ENCODE assay signal across 1 cellular context in the genomic region with DNA sequence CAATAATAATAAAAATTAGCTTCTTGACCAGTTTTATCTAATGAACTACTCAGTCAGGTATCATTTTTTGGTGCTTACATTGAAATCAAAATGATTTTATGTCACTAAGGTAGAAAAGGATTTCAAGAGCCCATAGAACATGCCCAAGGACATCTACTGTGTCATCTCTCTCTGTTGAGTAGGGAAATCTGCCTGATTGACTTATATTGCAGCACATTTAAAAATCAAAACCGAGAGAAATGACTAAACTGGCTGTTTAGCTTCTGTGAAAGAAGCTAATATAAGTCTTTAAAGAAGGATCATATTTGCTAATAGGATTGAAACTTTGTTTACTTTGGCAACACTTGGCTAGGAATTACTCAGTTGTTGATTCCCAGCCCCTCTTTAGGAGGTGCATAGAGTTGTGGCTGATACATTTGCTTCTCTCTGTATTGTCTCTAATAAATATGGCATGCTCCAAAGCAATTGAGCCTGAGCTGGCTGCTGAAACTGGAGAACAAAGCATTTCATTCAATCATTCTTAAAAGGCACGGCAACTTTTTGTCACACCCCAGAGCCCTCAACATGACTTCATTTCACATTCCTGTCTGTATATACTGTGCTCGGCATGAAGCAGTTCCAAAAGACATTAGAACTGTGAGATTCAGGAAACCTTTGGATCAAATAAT.
TF ChIP-seq lines count a peak whose summit lies in the region.

No MANE protein-coding gene starts in this region.

TF ChIP-seq in HCT116, 20 proteins besides CTCF, POLR2A, EP300 and RAD21 (continued from another document):
- TF ChIP-seq SP1 (IDR thresholded peaks at IDR 0.05; ENCODE audit: low read depth) (no peak), SRF (IDR thresholded peaks at IDR 0.05; ENCODE audit: low read depth) (no peak), JUND (IDR thresholded peaks at IDR 0.05) (no peak), POLR2AphosphoS5 (IDR thresholded peaks at IDR 0.05; ENCODE audit: low read depth, low read length) (no peak), CBX3 (IDR thresholded peaks at IDR 0.05; ENCODE audit: low read depth) (no peak)
- TF ChIP-seq, protein P1, sequence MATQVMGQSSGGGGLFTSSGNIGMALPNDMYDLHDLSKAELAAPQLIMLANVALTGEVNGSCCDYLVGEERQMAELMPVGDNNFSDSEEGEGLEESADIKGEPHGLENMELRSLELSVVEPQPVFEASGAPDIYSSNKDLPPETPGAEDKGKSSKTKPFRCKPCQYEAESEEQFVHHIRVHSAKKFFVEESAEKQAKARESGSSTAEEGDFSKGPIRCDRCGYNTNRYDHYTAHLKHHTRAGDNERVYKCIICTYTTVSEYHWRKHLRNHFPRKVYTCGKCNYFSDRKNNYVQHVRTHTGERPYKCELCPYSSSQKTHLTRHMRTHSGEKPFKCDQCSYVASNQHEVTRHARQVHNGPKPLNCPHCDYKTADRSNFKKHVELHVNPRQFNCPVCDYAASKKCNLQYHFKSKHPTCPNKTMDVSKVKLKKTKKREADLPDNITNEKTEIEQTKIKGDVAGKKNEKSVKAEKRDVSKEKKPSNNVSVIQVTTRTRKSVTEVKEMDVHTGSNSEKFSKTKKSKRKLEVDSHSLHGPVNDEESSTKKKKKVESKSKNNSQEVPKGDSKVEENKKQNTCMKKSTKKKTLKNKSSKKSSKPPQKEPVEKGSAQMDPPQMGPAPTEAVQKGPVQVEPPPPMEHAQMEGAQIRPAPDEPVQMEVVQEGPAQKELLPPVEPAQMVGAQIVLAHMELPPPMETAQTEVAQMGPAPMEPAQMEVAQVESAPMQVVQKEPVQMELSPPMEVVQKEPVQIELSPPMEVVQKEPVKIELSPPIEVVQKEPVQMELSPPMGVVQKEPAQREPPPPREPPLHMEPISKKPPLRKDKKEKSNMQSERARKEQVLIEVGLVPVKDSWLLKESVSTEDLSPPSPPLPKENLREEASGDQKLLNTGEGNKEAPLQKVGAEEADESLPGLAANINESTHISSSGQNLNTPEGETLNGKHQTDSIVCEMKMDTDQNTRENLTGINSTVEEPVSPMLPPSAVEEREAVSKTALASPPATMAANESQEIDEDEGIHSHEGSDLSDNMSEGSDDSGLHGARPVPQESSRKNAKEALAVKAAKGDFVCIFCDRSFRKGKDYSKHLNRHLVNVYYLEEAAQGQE (IDR thresholded peaks at IDR 0.05; ENCODE audit: low read depth), result no peak
